Comparison of ENCODE assay signal across 9 cellular contexts in genomic region chr15:38610748-38611147, GRCh38. TPM values are rescaled to one million over a fixed set of nuclear protein-coding genes. Genes with fewer than 3 reads are reported as not detected.
DNase-seq lines count a peak whose midpoint lies in the region; ATAC-seq and TF ChIP-seq lines count a peak whose summit lies in the region.
"Had no signal": no experiment of that assay in that cellular context is flagged by ENCODE, and none has a peak within 500 bp of the region (broad histone marks: within the 10 kb centered on the region; RNA-seq: fewer than 3 reads in every experiment).

No MANE protein-coding gene starts in this region.

- no peaks in the 10 kb centered on the region for H3K36me3 Mint-ChIP-seq in activated T-helper 17 cell treated with anti-CD3 and anti-CD28 coated beads, Interleukin-2, amount 50 U/mL, for 72 hours (ENCODE audit: low read depth)

- no peaks in the 10 kb centered on the region for H3K27me3 Mint-ChIP-seq in activated T-helper 17 cell treated with anti-CD3 and anti-CD28 coated beads, Interleukin-2, amount 50 U/mL, for 72 hours

- H3K36me3 ChIP-seq in DND-41 (ENCODE audit: insufficient read depth, low read length) (no peaks in the 10 kb centered on the region), ovary (no peaks in the 10 kb centered on the region), BE2C (no peaks in the 10 kb centered on the region)

- no peaks in the 10 kb centered on the region for H3K79me2 ChIP-seq in DND-41 (ENCODE audit: insufficient read depth, low read length)

- H3K27ac ChIP-seq in DND-41 (ENCODE audit: low read length) (no peak overlapping the region), ovary (no peak overlapping the region)
- H3K27ac ChIP-seq: KMS-11 had no signal

- H3K9ac ChIP-seq in DND-41 (ENCODE audit: low read depth, low read length): no peak overlapping the region
- H3K9ac ChIP-seq: KMS-11 had no signal

- H3K4me3 ChIP-seq in DND-41 (ENCODE audit: low read depth in 1 of 2, low read length in 2 of 2): no peak overlapping the region
- no peak overlapping the region for H3K4me3 ChIP-seq in ovary
- no peak overlapping the region for H3K4me3 ChIP-seq in BE2C (ENCODE audit: low read depth, low read length)

- H3K9me3 Mint-ChIP-seq in activated T-helper 17 cell treated with anti-CD3 and anti-CD28 coated beads, Interleukin-2, amount 50 U/mL, for 72 hours: peaks cover 3% of the 10 kb centered on the region

- TF ChIP-seq EP300 in ovary (IDR thresholded peaks at IDR 0.05): no peak

- TF ChIP-seq CTCF in DND-41 (IDR thresholded peaks at IDR 0.05; ENCODE audit: borderline replicate concordance, extremely low read depth, low read length, poor library complexity, severe bottlenecking) (no peak), ovary (IDR thresholded peaks at IDR 0.05) (no peak), BE2C (IDR thresholded peaks at IDR 0.05; ENCODE audit: low read depth, low read length) (no peak)

- 67 to 71% (median 69%) methylated on average over 7 of the region's 7 CpGs for WGBS in ovary, 3 donors

- H3K4me1 ChIP-seq in DND-41 (ENCODE audit: insufficient read depth, low read length): peaks cover 17% of the 10 kb centered on the region
- no peaks in the 10 kb centered on the region for H3K4me1 ChIP-seq in ovary (ENCODE audit: insufficient read depth)
- no peaks in the 10 kb centered on the region for H3K4me1 ChIP-seq in BE2C

- H3K27me3 ChIP-seq in DND-41 (ENCODE audit: insufficient read depth, low read length, poor library complexity): no peaks in the 10 kb centered on the region
- no peaks in the 10 kb centered on the region for H3K27me3 ChIP-seq in ovary
- H3K27me3 ChIP-seq in BE2C: peaks cover 12% of the 10 kb centered on the region

- ATAC-seq in DND-41 (ENCODE audit: insufficient read depth, low read depth) (peak; percentile 25; the same call in 1 of the 3 replicates), HG03354 (IDR thresholded peaks at IDR 0.05; ENCODE audit: poor library complexity, severe bottlenecking, unreplicated experiment) (no peak)
- peak; percentile 66 for ATAC-seq in activated T-helper 17 cell treated with anti-CD3 and anti-CD28 coated beads, Interleukin-2, amount 50 U/mL, for 72 hours (replicated peaks)

- H3K4me1 Mint-ChIP-seq in activated T-helper 17 cell treated with anti-CD3 and anti-CD28 coated beads, Interleukin-2, amount 50 U/mL, for 72 hours: peaks cover 58% of the 10 kb centered on the region

- H3K4me3 Mint-ChIP-seq in activated T-helper 17 cell treated with anti-CD3 and anti-CD28 coated beads, Interleukin-2, amount 50 U/mL, for 72 hours: peak overlapping the region; percentile 83

- no peak for TF ChIP-seq POLR2A in ovary (IDR thresholded peaks at IDR 0.05)

- peak overlapping the region; percentile 98 for H3K27ac Mint-ChIP-seq in activated T-helper 17 cell treated with anti-CD3 and anti-CD28 coated beads, Interleukin-2, amount 50 U/mL, for 72 hours

- H4K20me1 ChIP-seq in DND-41 (ENCODE audit: insufficient read depth, low read length): no peaks in the 10 kb centered on the region

- DNase-seq in DND-41: no peak
- DNase-seq in NCI-H187 (lab: John Stamatoyannopoulos, UW): peak; percentile 8 to 10
- DNase-seq in stimulated activated CD4-positive, alpha-beta T cell treated with anti-CD3 and anti-CD28 coated beads, Interleukin-15, amount 100 ng/mL, for 24 hours: peak; percentile 69
- no peak for DNase-seq in DMS53 treated with DMSO at 0.1 percent for 48 hours (lab: John Stamatoyannopoulos, UW; ENCODE audit: unreplicated experiment)
- DNase-seq in ovary: no peak
- no peak for DNase-seq in BE2C

- no peak overlapping the region for H2AFZ ChIP-seq in DND-41 (ENCODE audit: low read depth, low read length)

- H3K4me2 ChIP-seq in DND-41 (ENCODE audit: insufficient read depth, low read length): no peak overlapping the region
- H3K4me2 ChIP-seq: KMS-11 had no signal

- intact Hi-C loops in ovary (cut with DNase I): no loop called here

- H3K9me3 ChIP-seq in DND-41 (ENCODE audit: insufficient read depth, low read length, severe bottlenecking) (no peaks in the 10 kb centered on the region), ovary (no peaks in the 10 kb centered on the region), BE2C (no peaks in the 10 kb centered on the region)

RNA-seq across cellular contexts. Expression of gene RASGRP1, which starts 46.1 kb away (rescaled TPM):
- total RNA-seq in activated T-helper 17 cell treated with anti-CD3 and anti-CD28 coated beads, Interleukin-2, amount 50 U/mL, for 72 hours: 100 to 1,000 TPM; 118 to 164 TPM
- 10 to 100 TPM in 1 of 7 donors, 1 to 10 TPM in 3, under 1 TPM in 3; 0.28 to 15.5 (median 1.0) TPM for total RNA-seq in ovary
- 1 to 10 TPM in 1 of 2 donors, under 1 TPM in 1; 0.13 to 1.1 TPM for polyA plus RNA-seq in ovary
- 1.6 TPM for polyA plus RNA-seq in BE2C (2012; ENCODE audit: insufficient read depth, insufficient read length, low read depth)

Comparison
In these comparisons a context has a peak if more than half of its experiments do, and no peak if none do; other contexts are left out.
1. DNase-seq: peak in NCI-H187 (2 of 2) and stimulated activated CD4-positive, alpha-beta T cell treated with anti-CD3 and anti-CD28 coated beads, Interleukin-15, amount 100 ng/mL, for 24 hours (single experiment); none in DND-41 (single experiment), DMS53 treated with DMSO at 0.1 percent for 48 hours (single experiment), ovary (0 of 5) and BE2C (single experiment).
2. RNA of gene RASGRP1, which starts 46.1 kb away (total RNA-seq): 118 to 164 TPM in activated T-helper 17 cell treated with anti-CD3 and anti-CD28 coated beads, Interleukin-2, amount 50 U/mL, for 72 hours; 0.28 to 15.5 TPM in ovary; every median in the first group is over 4 times any median in the second.